8 cellular contexts compared by ENCODE assay signal in the genomic region with DNA sequence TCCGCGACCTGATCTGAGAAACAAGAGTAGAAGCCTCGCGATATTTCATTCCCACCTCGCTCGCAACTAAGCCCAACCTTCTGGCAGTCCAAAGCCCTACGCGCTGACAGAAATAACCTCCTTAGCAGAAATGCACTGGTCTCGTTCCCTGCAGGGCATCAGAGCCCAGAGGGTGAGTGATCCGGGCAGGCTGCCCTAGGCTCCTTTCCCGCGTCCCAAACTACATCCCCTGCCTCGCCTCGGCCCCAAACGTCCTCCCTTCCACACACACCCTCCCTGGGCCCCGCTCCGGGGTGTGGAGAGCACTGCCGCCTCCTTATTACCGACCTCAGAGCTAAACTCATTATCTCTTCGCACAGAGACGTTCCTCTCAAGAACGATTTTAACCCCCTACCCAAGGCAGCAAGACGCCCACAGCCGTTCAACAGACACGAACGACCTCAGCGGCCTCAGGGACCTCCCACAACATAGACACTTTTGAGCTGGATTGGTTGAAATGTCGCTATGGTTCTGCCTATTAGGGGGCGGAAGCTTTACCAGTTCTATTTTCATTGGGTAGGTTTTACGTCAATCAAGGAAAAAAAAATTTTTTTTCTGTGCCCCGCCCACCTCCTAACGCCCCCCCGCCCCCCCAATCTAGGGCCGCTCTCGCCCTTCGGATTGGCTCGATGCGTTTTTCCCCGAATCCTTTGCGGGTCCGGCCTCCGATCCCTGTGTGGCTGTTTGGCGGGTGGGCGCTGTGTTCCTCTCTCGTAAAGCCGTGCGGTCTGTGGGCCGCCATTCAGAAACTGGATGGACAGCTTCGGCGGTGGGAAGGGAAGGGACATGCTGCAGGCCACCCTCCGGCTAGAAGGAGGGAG. TPM values are rescaled to one million over a fixed set of nuclear protein-coding genes. Genes with fewer than 3 reads are reported as not detected.
DNase-seq lines count a peak whose midpoint lies in the region; ATAC-seq and TF ChIP-seq lines count a peak whose summit lies in the region.

A gene (minus strand): TSS at position 439 of the 860 bp plus-strand sequence. CDS start 95 bp downstream, at position 344.

- peaks cover 7 to 25% (median 14%) of the 10 kb centered on the region in 10 experiments; a peak in 19 of 20 replicates for H3K4me1 ChIP-seq in BLaER1 treated with 17β-estradiol and CSF1 and Interleukin-3, amounts not matched to agents 10 nM and 100 nM

- peak within 1 kb of the TSS; percentile 80 to 98 (median 95) for H3K27ac ChIP-seq in BLaER1 treated with 17β-estradiol and CSF1 and Interleukin-3, amounts not matched to agents 10 nM and 100 nM
- peak within 1 kb of the TSS; percentile 97 to 98 for H3K27ac ChIP-seq in coronary artery

- ATAC-seq in GM19328 (IDR thresholded peaks at IDR 0.05; ENCODE audit: unreplicated experiment) (peak; percentile 94), HG03469 (IDR thresholded peaks at IDR 0.05; ENCODE audit: unreplicated experiment) (peak; percentile 93), left colon (peak; percentile 92)

- H3K4me3 ChIP-seq in BLaER1 treated with 17β-estradiol and CSF1 and Interleukin-3, amounts not matched to agents 10 nM and 100 nM: peak within 1 kb of the TSS; percentile 66 to 95 (median 86)
- peak within 1 kb of the TSS; percentile 90 for H3K4me3 ChIP-seq in coronary artery

- H3K9me3 Mint-ChIP-seq in activated CD4-positive, alpha-beta T cell treated with anti-CD3 and anti-CD28 coated beads, Interleukin-2, amount 10 ng/mL, durations not matched to agents 24 days and 14 days: no peaks in the 10 kb centered on the region

- H3K4me3 Mint-ChIP-seq in activated CD4-positive, alpha-beta T cell treated with anti-CD3 and anti-CD28 coated beads, Interleukin-2, amount 10 ng/mL, durations not matched to agents 24 days and 14 days: no peak within 1 kb of the TSS

- intact Hi-C loops in activated CD4-positive, alpha-beta T cell treated with anti-CD3 and anti-CD28 coated beads, Interleukin-2, amount 10 ng/mL, durations not matched to agents 24 days and 14 days (cut with micrococcal nuclease): loop anchor here (1.0 to 2.0 kb wide), 4 partner anchors 25 to 971 kb away; a partner anchor contains a TSS
- intact Hi-C loops in left colon (cut with DNase I, micrococcal nuclease): loop anchor here in 1 of 2 donors (10.0 kb wide), 1 partner anchor 125 kb away; no protein-coding TSS in a partner anchor

- DNase-seq in NCI-H526 treated with DMSO at 0.1 percent for 48 hours (lab: John Stamatoyannopoulos, UW) (peak; percentile 89), coronary artery (ENCODE audit: low spot score) (peak; percentile 95), left colon (peak; percentile 93 to 96)
- peak; percentile 96 for DNase-seq in activated CD4-positive, alpha-beta T cell treated with anti-CD3 and anti-CD28 coated beads, Interleukin-2, amount 10 ng/mL, durations not matched to agents 24 days and 14 days
- DNase-seq in stimulated activated CD4-positive, alpha-beta T cell treated with anti-CD3 and anti-CD28 coated beads, Interleukin-1b, Interleukin-23, amount 100 ng/mL, for 48 hours: peak; percentile 91

- TF ChIP-seq CTCF in coronary artery (IDR thresholded peaks at IDR 0.05): no peak

- no peaks in the 10 kb centered on the region for H3K27me3 ChIP-seq in BLaER1 treated with 17β-estradiol and CSF1 and Interleukin-3, amounts not matched to agents 10 nM and 100 nM

- H3K9me3 ChIP-seq in BLaER1 treated with 17β-estradiol and CSF1 and Interleukin-3, amounts not matched to agents 10 nM and 100 nM (replicated peaks in 1 of 11): no peaks in the 10 kb centered on the region

- no peaks in the 10 kb centered on the region for H4K20me1 ChIP-seq in BLaER1 treated with 17β-estradiol and CSF1 and Interleukin-3, amounts not matched to agents 10 nM and 100 nM

- peak within 1 kb of the TSS; percentile 88 to 99 (median 95) for H3K9ac ChIP-seq in BLaER1 treated with 17β-estradiol and CSF1 and Interleukin-3, amounts not matched to agents 10 nM and 100 nM

- peak within 1 kb of the TSS; percentile 83 to 97 (median 90) for H3K4me2 ChIP-seq in BLaER1 treated with 17β-estradiol and CSF1 and Interleukin-3, amounts not matched to agents 10 nM and 100 nM

- H3K36me3 Mint-ChIP-seq in activated CD4-positive, alpha-beta T cell treated with anti-CD3 and anti-CD28 coated beads, Interleukin-2, amount 10 ng/mL, durations not matched to agents 24 days and 14 days (ENCODE audit: low read depth): peaks cover 18% of the 10 kb centered on the region

- H3K27me3 Mint-ChIP-seq in activated CD4-positive, alpha-beta T cell treated with anti-CD3 and anti-CD28 coated beads, Interleukin-2, amount 10 ng/mL, durations not matched to agents 24 days and 14 days: peaks cover 3% of the 10 kb centered on the region

- H3K4me1 Mint-ChIP-seq in activated CD4-positive, alpha-beta T cell treated with anti-CD3 and anti-CD28 coated beads, Interleukin-2, amount 10 ng/mL, durations not matched to agents 24 days and 14 days: peaks cover 14% of the 10 kb centered on the region

- peaks cover under 1 to 24% (median 10%) of the 10 kb centered on the region in 11 experiments; a peak in 16 of 22 replicates for H3K36me3 ChIP-seq in BLaER1 treated with 17β-estradiol and CSF1 and Interleukin-3, amounts not matched to agents 10 nM and 100 nM

- H3K27ac Mint-ChIP-seq in activated CD4-positive, alpha-beta T cell treated with anti-CD3 and anti-CD28 coated beads, Interleukin-2, amount 10 ng/mL, durations not matched to agents 24 days and 14 days: no peak within 1 kb of the TSS

RNA-seq across cellular contexts. Expression of the gene that starts here (rescaled TPM):
- total RNA-seq in activated CD4-positive, alpha-beta T cell treated with anti-CD3 and anti-CD28 coated beads, Interleukin-2, amount 10 ng/mL, durations not matched to agents 24 days and 14 days: 39.4 and 40.0 TPM in 2 replicates
- 10 to 100 TPM; 15.0 to 16.5 TPM for total RNA-seq in left colon

Comparison
In these comparisons a context has a peak if more than half of its experiments do, and no peak if none do; other contexts are left out.
1. Peak in every context shown above with its lines: DNase-seq, ATAC-seq, H3K4me3 ChIP-seq and H3K27ac ChIP-seq.